ENCODE assay signal across 1 cellular context in genomic region chr4:10183462-10183861, GRCh38.
TF ChIP-seq lines count a peak whose summit lies in the region.

No MANE protein-coding gene starts in this region.

TF ChIP-seq in K562, 482 proteins besides CTCF, POLR2A, EP300 and RAD21 (continued from another document and continues in another):
- TF ChIP-seq PURB (CRISPR knock-in tag; IDR thresholded peaks at IDR 0.05; ENCODE audit: low read depth) = no peak
- TF ChIP-seq, protein P1, sequence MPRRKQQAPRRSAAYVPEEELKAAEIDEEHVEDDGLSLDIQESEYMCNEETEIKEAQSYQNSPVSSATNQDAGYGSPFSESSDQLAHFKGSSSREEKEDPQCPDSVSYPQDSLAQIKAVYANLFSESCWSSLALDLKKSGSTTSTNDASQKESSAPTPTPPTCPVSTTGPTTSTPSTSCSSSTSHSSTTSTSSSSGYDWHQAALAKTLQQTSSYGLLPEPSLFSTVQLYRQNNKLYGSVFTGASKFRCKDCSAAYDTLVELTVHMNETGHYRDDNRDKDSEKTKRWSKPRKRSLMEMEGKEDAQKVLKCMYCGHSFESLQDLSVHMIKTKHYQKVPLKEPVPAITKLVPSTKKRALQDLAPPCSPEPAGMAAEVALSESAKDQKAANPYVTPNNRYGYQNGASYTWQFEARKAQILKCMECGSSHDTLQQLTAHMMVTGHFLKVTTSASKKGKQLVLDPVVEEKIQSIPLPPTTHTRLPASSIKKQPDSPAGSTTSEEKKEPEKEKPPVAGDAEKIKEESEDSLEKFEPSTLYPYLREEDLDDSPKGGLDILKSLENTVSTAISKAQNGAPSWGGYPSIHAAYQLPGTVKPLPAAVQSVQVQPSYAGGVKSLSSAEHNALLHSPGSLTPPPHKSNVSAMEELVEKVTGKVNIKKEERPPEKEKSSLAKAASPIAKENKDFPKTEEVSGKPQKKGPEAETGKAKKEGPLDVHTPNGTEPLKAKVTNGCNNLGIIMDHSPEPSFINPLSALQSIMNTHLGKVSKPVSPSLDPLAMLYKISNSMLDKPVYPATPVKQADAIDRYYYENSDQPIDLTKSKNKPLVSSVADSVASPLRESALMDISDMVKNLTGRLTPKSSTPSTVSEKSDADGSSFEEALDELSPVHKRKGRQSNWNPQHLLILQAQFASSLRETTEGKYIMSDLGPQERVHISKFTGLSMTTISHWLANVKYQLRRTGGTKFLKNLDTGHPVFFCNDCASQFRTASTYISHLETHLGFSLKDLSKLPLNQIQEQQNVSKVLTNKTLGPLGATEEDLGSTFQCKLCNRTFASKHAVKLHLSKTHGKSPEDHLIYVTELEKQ (CRISPR knock-in tag; IDR thresholded peaks at IDR 0.05) = peak; percentile 59; the same call in 1 of the 2 replicates
- no peak for TF ChIP-seq NBN (IDR thresholded peaks at IDR 0.05; ENCODE audit: low read depth)
- no peak for TF ChIP-seq RBM15 (IDR thresholded peaks at IDR 0.05; ENCODE audit: insufficient read depth, low read length)
- peak; percentile 81 for TF ChIP-seq ATF4 (CRISPR knock-in tag; IDR thresholded peaks at IDR 0.05)
- no peak for TF ChIP-seq ETV5 (CRISPR knock-in tag; IDR thresholded peaks at IDR 0.05; ENCODE audit: low read depth)
- TF ChIP-seq MLX (CRISPR knock-in tag; conservative IDR thresholded peaks at IDR 0.05) = no peak
- TF ChIP-seq, protein P2, sequence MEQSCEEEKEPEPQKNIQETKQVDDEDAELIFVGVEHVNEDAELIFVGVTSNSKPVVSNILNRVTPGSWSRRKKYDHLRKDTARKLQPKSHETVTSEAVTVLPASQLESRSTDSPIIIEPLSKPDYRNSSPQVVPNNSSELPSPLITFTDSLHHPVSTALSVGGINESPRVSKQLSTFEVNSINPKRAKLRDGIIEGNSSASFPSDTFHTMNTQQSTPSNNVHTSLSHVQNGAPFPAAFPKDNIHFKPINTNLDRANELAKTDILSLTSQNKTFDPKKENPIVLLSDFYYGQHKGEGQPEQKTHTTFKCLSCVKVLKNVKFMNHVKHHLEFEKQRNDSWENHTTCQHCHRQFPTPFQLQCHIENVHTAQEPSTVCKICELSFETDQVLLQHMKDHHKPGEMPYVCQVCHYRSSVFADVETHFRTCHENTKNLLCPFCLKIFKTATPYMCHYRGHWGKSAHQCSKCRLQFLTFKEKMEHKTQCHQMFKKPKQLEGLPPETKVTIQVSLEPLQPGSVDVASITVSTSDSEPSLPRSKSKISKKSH (CRISPR knock-in tag; IDR thresholded peaks at IDR 0.05) = peak; percentile 21; the same call in 1 of the 2 replicates
- TF ChIP-seq ZNF212 (CRISPR knock-in tag; IDR thresholded peaks at IDR 0.05) = peak; percentile 90
- TF ChIP-seq ZNF436 (CRISPR knock-in tag; IDR thresholded peaks at IDR 0.05) = no peak
- TF ChIP-seq ZKSCAN1 (IDR thresholded peaks at IDR 0.05; ENCODE audit: low read depth, low read length) = no peak
- no peak for TF ChIP-seq ZNF431 (CRISPR knock-in tag; IDR thresholded peaks at IDR 0.05)
- TF ChIP-seq BRF2 (IDR thresholded peaks at IDR 0.05; ENCODE audit: borderline replicate concordance, insufficient read depth, insufficient read length) = no peak
- no peak for TF ChIP-seq ZNF282 (CRISPR knock-in tag; IDR thresholded peaks at IDR 0.05)
- TF ChIP-seq ZNF121 (CRISPR knock-in tag; conservative IDR thresholded peaks at IDR 0.05) = no peak
- TF ChIP-seq GATA2 (CRISPR knock-in tag; IDR thresholded peaks at IDR 0.05) = 0 out of 2 replicates have a peak, but pooled peaks have one; percentile 10
- no peak for TF ChIP-seq E2F1 (CRISPR knock-in tag; IDR thresholded peaks at IDR 0.05)
- peak; percentile 70 for TF ChIP-seq ELF4 (CRISPR knock-in tag; IDR thresholded peaks at IDR 0.05)
- no peak for TF ChIP-seq CBX5 (IDR thresholded peaks at IDR 0.05; ENCODE audit: borderline replicate concordance, low read depth)
- no peak for TF ChIP-seq MCM7 (IDR thresholded peaks at IDR 0.05)
- TF ChIP-seq ESRRB (CRISPR knock-in tag; IDR thresholded peaks at IDR 0.05; ENCODE audit: borderline replicate concordance) = no peak
- TF ChIP-seq ZNF24 (IDR thresholded peaks at IDR 0.05) = no peak
- TF ChIP-seq, protein P3, sequence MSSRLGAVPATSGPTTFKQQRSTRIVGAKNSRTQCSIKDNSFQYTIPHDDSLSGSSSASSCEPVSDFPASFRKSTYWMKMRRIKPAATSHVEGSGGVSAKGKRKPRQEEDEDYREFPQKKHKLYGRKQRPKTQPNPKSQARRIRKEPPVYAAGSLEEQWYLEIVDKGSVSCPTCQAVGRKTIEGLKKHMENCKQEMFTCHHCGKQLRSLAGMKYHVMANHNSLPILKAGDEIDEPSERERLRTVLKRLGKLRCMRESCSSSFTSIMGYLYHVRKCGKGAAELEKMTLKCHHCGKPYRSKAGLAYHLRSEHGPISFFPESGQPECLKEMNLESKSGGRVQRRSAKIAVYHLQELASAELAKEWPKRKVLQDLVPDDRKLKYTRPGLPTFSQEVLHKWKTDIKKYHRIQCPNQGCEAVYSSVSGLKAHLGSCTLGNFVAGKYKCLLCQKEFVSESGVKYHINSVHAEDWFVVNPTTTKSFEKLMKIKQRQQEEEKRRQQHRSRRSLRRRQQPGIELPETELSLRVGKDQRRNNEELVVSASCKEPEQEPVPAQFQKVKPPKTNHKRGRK (tag; IDR thresholded peaks at IDR 0.05) = no peak
- no peak for TF ChIP-seq MYNN (IDR thresholded peaks at IDR 0.05)
- no peak for TF ChIP-seq MYNN (CRISPR knock-in tag; IDR thresholded peaks at IDR 0.05)
- no peak for TF ChIP-seq RBM34 (IDR thresholded peaks at IDR 0.05; ENCODE audit: borderline replicate concordance, insufficient read depth, low read length)
- TF ChIP-seq ZFP36 (IDR thresholded peaks at IDR 0.05; ENCODE audit: low read depth, low read length, partially characterized antibody) = no peak
- peak in 1 of 3 experiments; percentile 10; a peak in 1 of 6 replicates for TF ChIP-seq ZBTB11 (CRISPR knock-in tag; IDR thresholded peaks at IDR 0.05)
- TF ChIP-seq SOX6 (IDR thresholded peaks at IDR 0.05) = no peak
- TF ChIP-seq ZNF764 (CRISPR knock-in tag; IDR thresholded peaks at IDR 0.05; ENCODE audit: low read depth) = no peak
- TF ChIP-seq, protein P4, sequence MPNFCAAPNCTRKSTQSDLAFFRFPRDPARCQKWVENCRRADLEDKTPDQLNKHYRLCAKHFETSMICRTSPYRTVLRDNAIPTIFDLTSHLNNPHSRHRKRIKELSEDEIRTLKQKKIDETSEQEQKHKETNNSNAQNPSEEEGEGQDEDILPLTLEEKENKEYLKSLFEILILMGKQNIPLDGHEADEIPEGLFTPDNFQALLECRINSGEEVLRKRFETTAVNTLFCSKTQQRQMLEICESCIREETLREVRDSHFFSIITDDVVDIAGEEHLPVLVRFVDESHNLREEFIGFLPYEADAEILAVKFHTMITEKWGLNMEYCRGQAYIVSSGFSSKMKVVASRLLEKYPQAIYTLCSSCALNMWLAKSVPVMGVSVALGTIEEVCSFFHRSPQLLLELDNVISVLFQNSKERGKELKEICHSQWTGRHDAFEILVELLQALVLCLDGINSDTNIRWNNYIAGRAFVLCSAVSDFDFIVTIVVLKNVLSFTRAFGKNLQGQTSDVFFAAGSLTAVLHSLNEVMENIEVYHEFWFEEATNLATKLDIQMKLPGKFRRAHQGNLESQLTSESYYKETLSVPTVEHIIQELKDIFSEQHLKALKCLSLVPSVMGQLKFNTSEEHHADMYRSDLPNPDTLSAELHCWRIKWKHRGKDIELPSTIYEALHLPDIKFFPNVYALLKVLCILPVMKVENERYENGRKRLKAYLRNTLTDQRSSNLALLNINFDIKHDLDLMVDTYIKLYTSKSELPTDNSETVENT (CRISPR knock-in tag; IDR thresholded peaks at IDR 0.05) = no peak
- no peak for TF ChIP-seq ASH1L (IDR thresholded peaks at IDR 0.05; ENCODE audit: borderline replicate concordance, low read depth, partially characterized antibody)
- TF ChIP-seq CCAR2 (IDR thresholded peaks at IDR 0.05; ENCODE audit: low read depth, low read length) = no peak
- TF ChIP-seq CEBPG (CRISPR knock-in tag; IDR thresholded peaks at IDR 0.05) = no peak
- TF ChIP-seq CEBPG (tag; conservative IDR thresholded peaks at IDR 0.05 in 1 of 2, IDR thresholded peaks at IDR 0.05 in 1 of 2) = peak; percentile 28 to 34; a peak in 2 of 4 replicates
- TF ChIP-seq FOXO4 (CRISPR knock-in tag; IDR thresholded peaks at IDR 0.05) = peak; percentile 31; the same call in 1 of the 2 replicates
- no peak for TF ChIP-seq ZMIZ1 (IDR thresholded peaks at IDR 0.05; ENCODE audit: low read depth in 2 of 2, low read length in 2 of 2)
- no peak for TF ChIP-seq PHTF2 (CRISPR knock-in tag; IDR thresholded peaks at IDR 0.05)
- no peak for TF ChIP-seq MAFF (IDR thresholded peaks at IDR 0.05; ENCODE audit: low read length)
- TF ChIP-seq ZNF133 (CRISPR knock-in tag; IDR thresholded peaks at IDR 0.05) = peak; percentile 64; the same call in 1 of the 2 replicates
